1 cellular context compared by ENCODE assay signal in the genomic region with DNA sequence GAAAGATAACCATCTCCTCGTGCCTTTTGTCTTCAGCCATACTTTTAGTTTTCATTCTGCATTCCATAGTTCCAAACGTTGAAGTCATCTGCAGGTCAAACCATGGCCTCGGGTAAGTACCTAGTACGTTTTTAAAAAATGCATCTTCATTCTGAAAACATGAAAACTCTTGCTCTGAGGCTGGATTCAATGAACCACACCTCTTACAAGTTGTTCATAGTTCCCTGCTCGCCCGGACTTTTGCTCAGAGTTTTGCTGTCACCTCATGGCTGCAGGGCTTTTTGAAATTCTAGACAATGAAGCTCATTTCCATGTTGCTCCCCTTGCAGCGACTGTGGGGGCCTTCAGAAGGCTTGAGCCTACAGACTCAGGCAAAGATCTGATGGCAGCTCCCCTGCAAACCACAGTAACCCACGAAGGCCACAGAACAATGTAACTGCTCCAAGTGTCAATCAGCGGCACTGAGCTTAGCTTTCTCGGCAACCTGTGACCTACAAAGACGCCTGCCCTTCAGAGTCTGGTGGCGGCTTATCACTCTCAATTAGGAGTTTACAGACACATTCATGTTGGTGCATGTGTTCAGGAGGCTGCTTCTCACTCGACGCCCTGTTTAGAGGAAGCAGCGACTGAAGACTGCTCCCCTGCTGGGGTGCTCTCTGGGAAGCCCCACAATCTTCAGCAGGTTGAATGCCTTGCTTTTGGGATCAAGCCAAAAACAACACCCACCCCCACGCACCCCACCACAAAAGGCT.
A peak's percentile ranks its signal among the peaks of the same experiment; 100 is the strongest.
TF ChIP-seq lines count a peak whose summit lies in the region.

No MANE protein-coding gene starts in this region.

TF ChIP-seq in HEK293, 187 proteins besides CTCF, POLR2A, EP300 and RAD21 (continued from another document):
- TF ChIP-seq, protein P1, sequence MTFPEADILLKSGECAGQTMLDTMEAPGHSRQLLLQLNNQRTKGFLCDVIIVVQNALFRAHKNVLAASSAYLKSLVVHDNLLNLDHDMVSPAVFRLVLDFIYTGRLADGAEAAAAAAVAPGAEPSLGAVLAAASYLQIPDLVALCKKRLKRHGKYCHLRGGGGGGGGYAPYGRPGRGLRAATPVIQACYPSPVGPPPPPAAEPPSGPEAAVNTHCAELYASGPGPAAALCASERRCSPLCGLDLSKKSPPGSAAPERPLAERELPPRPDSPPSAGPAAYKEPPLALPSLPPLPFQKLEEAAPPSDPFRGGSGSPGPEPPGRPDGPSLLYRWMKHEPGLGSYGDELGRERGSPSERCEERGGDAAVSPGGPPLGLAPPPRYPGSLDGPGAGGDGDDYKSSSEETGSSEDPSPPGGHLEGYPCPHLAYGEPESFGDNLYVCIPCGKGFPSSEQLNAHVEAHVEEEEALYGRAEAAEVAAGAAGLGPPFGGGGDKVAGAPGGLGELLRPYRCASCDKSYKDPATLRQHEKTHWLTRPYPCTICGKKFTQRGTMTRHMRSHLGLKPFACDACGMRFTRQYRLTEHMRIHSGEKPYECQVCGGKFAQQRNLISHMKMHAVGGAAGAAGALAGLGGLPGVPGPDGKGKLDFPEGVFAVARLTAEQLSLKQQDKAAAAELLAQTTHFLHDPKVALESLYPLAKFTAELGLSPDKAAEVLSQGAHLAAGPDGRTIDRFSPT (tag by site-specific recombination; IDR thresholded peaks at IDR 0.05) = no peak
- TF ChIP-seq MYNN (tag by site-specific recombination; IDR thresholded peaks at IDR 0.05; ENCODE audit: borderline replicate concordance) = no peak
- no peak for TF ChIP-seq BCL11A (tag by site-specific recombination; IDR thresholded peaks at IDR 0.05; ENCODE audit: low read depth)
- no peak; the same call in 1 of the 2 replicates for TF ChIP-seq ZNF146 (tag by site-specific recombination; IDR thresholded peaks at IDR 0.05)
- TF ChIP-seq ZNF785 (tag by site-specific recombination; IDR thresholded peaks at IDR 0.05) = no peak
- TF ChIP-seq ZSCAN16 (tag by site-specific recombination; IDR thresholded peaks at IDR 0.05) = 0 out of 2 replicates have a peak, but pooled peaks have one; percentile 29
- TF ChIP-seq IKZF3 (tag by site-specific recombination; IDR thresholded peaks at IDR 0.05) = 0 out of 2 replicates have a peak, but pooled peaks have one; percentile 56
- TF ChIP-seq ZNF155 (tag by site-specific recombination; IDR thresholded peaks at IDR 0.05) = no peak
